18 cellular contexts compared by ENCODE assay signal in the genomic region with DNA sequence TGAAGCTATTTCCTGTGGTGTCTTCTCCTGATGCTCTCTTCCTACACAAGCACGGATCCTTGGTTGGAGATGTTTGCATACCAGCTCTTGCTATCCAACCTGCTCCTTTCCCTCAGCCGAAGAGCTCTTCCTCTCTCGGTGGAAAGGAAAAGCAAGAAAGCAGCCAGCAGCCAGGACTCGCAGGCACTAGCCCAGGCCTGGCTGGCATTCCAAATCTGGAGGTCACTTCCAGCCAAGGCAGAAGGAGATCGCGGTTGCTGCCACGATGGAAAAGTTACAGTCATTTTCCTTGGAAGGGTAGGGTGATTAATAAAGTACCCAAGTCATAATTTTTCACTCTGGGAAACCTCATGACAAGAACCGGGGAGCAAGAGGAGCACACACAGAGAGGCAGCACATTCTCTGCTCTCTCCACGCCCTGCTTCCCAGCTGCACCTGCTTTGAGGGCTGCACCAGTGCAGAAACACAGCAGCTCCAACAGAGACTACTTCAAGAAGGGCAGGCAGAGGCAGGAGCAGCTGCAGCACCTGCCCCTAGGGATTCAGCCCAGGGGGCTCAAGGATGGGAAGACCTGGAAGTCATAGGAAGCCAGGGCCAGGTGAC.
DNase-seq lines count a peak whose midpoint lies in the region.
"Had no signal": no experiment of that assay in that cellular context is flagged by ENCODE, and none has a peak within 500 bp of the region (broad histone marks: within the 10 kb centered on the region; RNA-seq: fewer than 3 reads in every experiment).

No MANE protein-coding gene starts in this region.

- H3K14ac ChIP-seq in neuronal stem cell (ENCODE audit: low read length) = peak overlapping the region; percentile 58

- H4K91ac ChIP-seq in neuronal stem cell (ENCODE audit: low read depth, low read length, poor library complexity) = peak overlapping the region; percentile 19

- H3K9me3 ChIP-seq in neuronal stem cell (replicated peaks in 1 of 2; ENCODE audit: control insufficient read depth in 2 of 2, insufficient read depth in 1 of 2, low read depth in 1 of 2, low read length in 2 of 2) = no peaks in the 10 kb centered on the region
- H3K9me3 ChIP-seq: MG63, Peyer's patch, SJSA1 had no signal

- H3K27ac ChIP-seq in neuronal stem cell (replicated peaks; ENCODE audit: low read length) = no peak overlapping the region
- H3K27ac ChIP-seq: Peyer's patch, SJSA1 had no signal

- no peak overlapping the region for H2BK120ac ChIP-seq in neuronal stem cell (ENCODE audit: low read depth, low read length)

- H4K8ac ChIP-seq in neuronal stem cell (ENCODE audit: low read depth, low read length) = no peak overlapping the region

- H3K4me2 ChIP-seq in neuronal stem cell (ENCODE audit: insufficient read depth, low read length, poor library complexity, severe bottlenecking) = no peak overlapping the region
- H3K4me2 ChIP-seq: GM23338 had no signal

- H3K4me3 ChIP-seq in neuronal stem cell (ENCODE audit: low read length in 2 of 2) = no peak overlapping the region
- H3K4me3 ChIP-seq: GM23338, MG63, Peyer's patch, SJSA1 had no signal

- no peak overlapping the region for H2AFZ ChIP-seq in neuronal stem cell (ENCODE audit: low read length)
- H2AFZ ChIP-seq: GM23338 had no signal

- H3K18ac ChIP-seq in neuronal stem cell (ENCODE audit: low read length) = peak overlapping the region; percentile 46

- H3K9ac ChIP-seq in neuronal stem cell (ENCODE audit: low read depth, low read length, poor library complexity) = no peak overlapping the region

- no peak overlapping the region for H2BK5ac ChIP-seq in neuronal stem cell (ENCODE audit: low read length)

- H2BK12ac ChIP-seq in neuronal stem cell (ENCODE audit: low read length) = no peak overlapping the region

- WGBS in neuronal stem cell (ENCODE audit: extremely low coverage in 2 of 2, insufficient read length in 2 of 2, insufficient replicate concordance in 1 of 2), 2 donors = no CpG with 5 or more reads among the region's 9 CpGs

- no peaks in the 10 kb centered on the region for H3K4me1 ChIP-seq in neuronal stem cell (ENCODE audit: control insufficient read depth in 2 of 2, insufficient read depth in 1 of 2, low read depth in 1 of 2, low read length in 2 of 2)
- H3K4me1 ChIP-seq: Peyer's patch, SJSA1 had no signal

- H3K79me1 ChIP-seq in neuronal stem cell (ENCODE audit: low read depth, low read length) = no peaks in the 10 kb centered on the region

- DNase-seq in DMS79 (lab: John Stamatoyannopoulos, UW) (peak; percentile 64), NCI-H187 (lab: John Stamatoyannopoulos, UW) (peak; percentile 45 to 59), NCI-H510A treated with DMSO at 0.1 percent for 48 hours (lab: John Stamatoyannopoulos, UW) (peak; percentile 23), neuronal stem cell (ENCODE audit: low spot score) (no peak), hepatic stellate cell (ENCODE audit: low spot score) (no peak), iPS-NIHi11 (ENCODE audit: low spot score) (no peak), COLO829 (ENCODE audit: low spot score) (no peak)
- DNase-seq: C1 segment of cervical spinal cord; CD8-positive, alpha-beta memory T cell; GF-D8; Kasumi-1; MG63; NCI-H1092; NCI-H524 treated with DMSO at 0.1 percent for 48 hours; Peyer's patch; T-helper 17 cell had no signal

- peaks cover 0 to 24% (median 0%) of the 10 kb centered on the region in 3 experiments for H3K27me3 ChIP-seq in neuronal stem cell (ENCODE audit: control insufficient read depth in 3 of 3, insufficient read depth in 3 of 3, low read depth in 1 of 3, low read length in 3 of 3)
- H3K27me3 ChIP-seq: MG63, Peyer's patch, SJSA1 had no signal

- H3K36me3 ChIP-seq in neuronal stem cell (replicated peaks in 1 of 2; ENCODE audit: control insufficient read depth in 2 of 2, insufficient read depth in 2 of 2, low read length in 2 of 2) = no peaks in the 10 kb centered on the region
- H3K36me3 ChIP-seq: MG63, Peyer's patch, SJSA1 had no signal

- H3K23ac ChIP-seq in neuronal stem cell (ENCODE audit: low read depth, low read length, poor library complexity) = peak overlapping the region; percentile 8

- H2BK15ac ChIP-seq in neuronal stem cell (ENCODE audit: low read length) = no peak overlapping the region

- peak overlapping the region; percentile 45 for H2AK5ac ChIP-seq in neuronal stem cell (ENCODE audit: low read depth, low read length)

- H3K4ac ChIP-seq in neuronal stem cell (ENCODE audit: low read length) = no peak overlapping the region

Comparison
In these comparisons a context has a peak if more than half of its experiments do, and no peak if none do; other contexts are left out.
1. DNase-seq: peak in DMS79 (single experiment), NCI-H187 (2 of 2) and NCI-H510A treated with DMSO at 0.1 percent for 48 hours (single experiment); none in neuronal stem cell (single experiment), hepatic stellate cell (single experiment), iPS-NIHi11 (single experiment) and COLO829 (single experiment).